ENCODE assay signal across 1 cellular context in the genomic region with DNA sequence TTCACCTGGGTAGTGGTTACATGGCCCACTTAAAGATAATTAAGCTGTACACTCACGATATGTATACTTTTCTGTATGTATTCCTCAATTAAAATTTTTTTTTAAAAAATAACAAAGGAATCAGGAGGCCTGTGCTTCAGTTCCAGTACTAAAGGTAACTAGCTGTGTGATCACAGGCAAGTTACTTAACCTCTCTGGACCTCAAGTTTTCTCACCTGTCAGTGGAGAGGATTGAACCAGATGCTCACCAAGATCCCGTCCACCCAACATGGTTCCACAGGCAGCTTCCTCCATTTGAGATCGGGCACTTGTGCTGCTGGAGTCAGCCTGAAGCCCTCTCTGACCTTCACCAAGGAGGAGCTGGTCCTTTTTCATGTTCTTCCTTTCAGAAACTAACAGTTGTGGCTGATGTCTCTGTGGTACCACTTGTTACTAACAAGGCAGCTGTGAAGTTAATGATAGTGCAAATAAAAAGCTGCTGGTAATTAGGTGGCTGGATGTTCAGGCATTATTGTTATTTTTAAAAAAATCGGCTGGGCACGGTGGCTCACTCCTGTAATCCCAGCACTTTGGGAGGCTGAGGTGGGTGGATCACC.
TF ChIP-seq lines count a peak whose summit lies in the region.

No MANE protein-coding gene starts in this region.

TF ChIP-seq in GM12878, 131 proteins besides CTCF, POLR2A, EP300 and RAD21 (continued from another document):
- TF ChIP-seq, protein P1, sequence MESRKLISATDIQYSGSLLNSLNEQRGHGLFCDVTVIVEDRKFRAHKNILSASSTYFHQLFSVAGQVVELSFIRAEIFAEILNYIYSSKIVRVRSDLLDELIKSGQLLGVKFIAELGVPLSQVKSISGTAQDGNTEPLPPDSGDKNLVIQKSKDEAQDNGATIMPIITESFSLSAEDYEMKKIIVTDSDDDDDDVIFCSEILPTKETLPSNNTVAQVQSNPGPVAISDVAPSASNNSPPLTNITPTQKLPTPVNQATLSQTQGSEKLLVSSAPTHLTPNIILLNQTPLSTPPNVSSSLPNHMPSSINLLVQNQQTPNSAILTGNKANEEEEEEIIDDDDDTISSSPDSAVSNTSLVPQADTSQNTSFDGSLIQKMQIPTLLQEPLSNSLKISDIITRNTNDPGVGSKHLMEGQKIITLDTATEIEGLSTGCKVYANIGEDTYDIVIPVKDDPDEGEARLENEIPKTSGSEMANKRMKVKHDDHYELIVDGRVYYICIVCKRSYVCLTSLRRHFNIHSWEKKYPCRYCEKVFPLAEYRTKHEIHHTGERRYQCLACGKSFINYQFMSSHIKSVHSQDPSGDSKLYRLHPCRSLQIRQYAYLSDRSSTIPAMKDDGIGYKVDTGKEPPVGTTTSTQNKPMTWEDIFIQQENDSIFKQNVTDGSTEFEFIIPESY (IDR thresholded peaks at IDR 0.05) = no peak
